In the genomic region with DNA sequence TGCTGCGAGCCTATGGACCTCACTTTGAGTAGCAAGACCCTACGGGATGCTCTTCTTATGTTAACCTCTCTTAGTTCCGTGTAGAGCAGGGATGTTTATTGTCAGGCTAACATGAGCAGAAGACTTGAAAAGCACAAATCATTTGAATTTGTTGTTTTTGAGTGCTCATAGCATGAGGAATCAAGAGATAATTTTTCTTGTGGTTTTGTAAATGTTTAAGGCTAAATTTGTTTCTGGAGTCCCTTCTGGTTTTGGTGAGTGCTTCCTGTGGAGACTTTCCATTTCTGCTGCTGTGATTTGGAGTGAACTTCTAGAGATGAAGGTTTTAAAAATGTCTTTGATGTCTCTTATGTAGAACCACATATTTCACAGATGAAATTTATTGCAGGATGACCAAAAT, we compare ENCODE assay signal across 25 cellular contexts.
DNase-seq lines count a peak whose midpoint lies in the region; ATAC-seq and TF ChIP-seq lines count a peak whose summit lies in the region.
"Had no signal": no experiment of that assay in that cellular context is flagged by ENCODE, and none has a peak within 500 bp of the region (broad histone marks: within the 10 kb centered on the region; RNA-seq: fewer than 3 reads in every experiment).

No MANE protein-coding gene starts in this region.

- in situ Hi-C loops in astrocyte of the spinal cord (cut with HindIII; ENCODE audit: low sequenced_read_pairs): no loop called here

- no peaks in the 10 kb centered on the region for H3K27me3 ChIP-seq in foreskin keratinocyte
- H3K27me3 ChIP-seq: Peyer's patch, SJCRH30 had no signal

- no peak for ATAC-seq in foreskin keratinocyte
- no peak for ATAC-seq in GM21825 (IDR thresholded peaks at IDR 0.05; ENCODE audit: unreplicated experiment)
- ATAC-seq in HG03354 (IDR thresholded peaks at IDR 0.05; ENCODE audit: poor library complexity, severe bottlenecking, unreplicated experiment): no peak
- ATAC-seq in GM18511 (IDR thresholded peaks at IDR 0.05; ENCODE audit: unreplicated experiment): no peak

- H3K4me3 ChIP-seq in astrocyte of the spinal cord (ENCODE audit: low read depth, low read length): no peak overlapping the region
- H3K4me3 ChIP-seq: GM23248, Peyer's patch, SJCRH30 had no signal

- peaks cover 33% of the 10 kb centered on the region for H3K4me1 ChIP-seq in foreskin keratinocyte
- H3K4me1 ChIP-seq: Peyer's patch, SJCRH30 had no signal

- TF ChIP-seq CTCF in astrocyte of the spinal cord (IDR thresholded peaks at IDR 0.05; ENCODE audit: low read depth, low read length) (no peak), foreskin keratinocyte (conservative IDR thresholded peaks at IDR 0.05) (no peak), GM10266 (IDR thresholded peaks at IDR 0.05; ENCODE audit: control insufficient read depth, insufficient read depth, low read depth, missing control alignments) (no peak)

- peak overlapping the region; percentile 84 for H3K27ac ChIP-seq in foreskin keratinocyte
- H3K27ac ChIP-seq: C4-2B, GM23248, Peyer's patch, SJCRH30 had no signal

- DNase-seq in LHCN-M2 (ENCODE audit: low read depth): peak; percentile 35
- peak; percentile 69 for DNase-seq in astrocyte of the spinal cord (ENCODE audit: low read depth, low spot score)
- no peak for DNase-seq in foreskin keratinocyte
- DNase-seq in smooth muscle cell of the brain vasculature (ENCODE audit: low read depth, low spot score): peak; percentile 41
- DNase-seq in GM10266 (ENCODE audit: extremely low spot score): no peak
- DNase-seq: ACHN; CD8-positive, alpha-beta memory T cell; DMS153; GM23248; H9; HFFc6; KG1; MV-4-11; NCI-H1105 treated with DMSO at 0.1 percent for 48 hours; NCI-H2081; NCI-H2171; NCI-H345; NCI-H524 treated with DMSO at 0.1 percent for 48 hours; NCI-H82; Peyer's patch; SJCRH30 had no signal

Comparison
In these comparisons a context has a peak if more than half of its experiments do, and no peak if none do; other contexts are left out.
1. DNase-seq: peak in LHCN-M2 (single experiment), astrocyte of the spinal cord (single experiment) and smooth muscle cell of the brain vasculature (single experiment); none in foreskin keratinocyte (0 of 2) and GM10266 (single experiment).